Comparison of ENCODE assay signal across 1 cellular context in genomic region chr19:45790942-45791341, GRCh38.
TF ChIP-seq lines count a peak whose summit lies in the region.

No MANE protein-coding gene starts in this region.

TF ChIP-seq in SK-N-SH, 30 proteins besides CTCF, POLR2A, EP300 and RAD21 (continued from another document):
- TF ChIP-seq REST (IDR thresholded peaks at IDR 0.05; ENCODE audit: low read depth, low read length) (no peak), ELF1 (IDR thresholded peaks at IDR 0.05) (no peak), JUND (IDR thresholded peaks at IDR 0.05) (no peak), FOXM1 (IDR thresholded peaks at IDR 0.05; ENCODE audit: low read depth) (no peak), TAF1 (IDR thresholded peaks at IDR 0.05; ENCODE audit: borderline replicate concordance, low read depth, low read length) (no peak), EZH2phosphoT487 (IDR thresholded peaks at IDR 0.05; ENCODE audit: borderline replicate concordance, low read depth) (no peak), MXI1 (IDR thresholded peaks at IDR 0.05; ENCODE audit: low read depth, low read length) (no peak), POLR2AphosphoS5 (IDR thresholded peaks at IDR 0.05; ENCODE audit: low read depth, low read length) (no peak), PBX3 (IDR thresholded peaks at IDR 0.05) (no peak)
